In genomic region chr3:184443831-184444230, GRCh38 we compare ENCODE assay signal across 20 cellular contexts.
DNase-seq lines count a peak whose midpoint lies in the region; ATAC-seq and TF ChIP-seq lines count a peak whose summit lies in the region.
"Had no signal": no experiment of that assay in that cellular context is flagged by ENCODE, and none has a peak within 500 bp of the region (broad histone marks: within the 10 kb centered on the region; RNA-seq: fewer than 3 reads in every experiment).

No MANE protein-coding gene starts in this region.

- H3K4me1 ChIP-seq in PC-9 (replicated peaks; ENCODE audit: insufficient read depth) (peaks cover 67% of the 10 kb centered on the region), hepatocyte (ENCODE audit: insufficient read depth) (peaks cover 4% of the 10 kb centered on the region)

- H3F3A ChIP-seq in PC-9 (ENCODE audit: insufficient read depth, low read depth) = peaks cover 47% of the 10 kb centered on the region

- BruUV-seq in PC-9 (replicated peaks; lab: Mats Ljungman, UMichigan) = no TSS peak

- intact Hi-C loops in PC-9 (cut with micrococcal nuclease; ENCODE audit: unreplicated experiment) = no loop called here

- CTCF ChIA-PET in PC-9 (lab: Charles Lee) = interaction anchor here (0.6 to 1.2 kb wide), 6 partner anchors 21 to 538 kb away, joined by 3 to 11 read pairs (median 3); no protein-coding TSS in a partner anchor

- POLR2A ChIA-PET in PC-9 (lab: Charles Lee; ENCODE audit: unreplicated experiment) = no interaction called here

- H3K9me3 ChIP-seq in PC-9 (ENCODE audit: insufficient read depth, low read depth) = no peaks in the 10 kb centered on the region
- H3K9me3 ChIP-seq in hepatocyte (ENCODE audit: low read depth) = no peaks in the 10 kb centered on the region
- H3K9me3 ChIP-seq: A549, SJSA1 had no signal

- peaks cover 6% of the 10 kb centered on the region for H3K27me3 Mint-ChIP-seq in type B pancreatic cell

- WGBS in hepatocyte (ENCODE audit: low lambda C conversion rate, missing lambda C conversion rate) = 85% methylated on average over 5 of the region's 5 CpGs

- H3K4me1 Mint-ChIP-seq in type B pancreatic cell (ENCODE audit: unreplicated experiment) = peaks cover 12% of the 10 kb centered on the region

- no peaks in the 10 kb centered on the region for H3K79me2 ChIP-seq in PC-9 (ENCODE audit: low read depth)
- H3K79me2 ChIP-seq in hepatocyte = no peaks in the 10 kb centered on the region

- no peaks in the 10 kb centered on the region for H3K36me3 ChIP-seq in PC-9 (ENCODE audit: low read depth)
- H3K36me3 ChIP-seq in hepatocyte (replicated peaks; ENCODE audit: insufficient read depth, low read depth) = no peaks in the 10 kb centered on the region
- H3K36me3 ChIP-seq: BLaER1 treated with 17β-estradiol and CSF1 and Interleukin-3, amounts not matched to agents 10 nM and 100 nM; SJSA1 had no signal

- ATAC-seq in GM18502 (IDR thresholded peaks at IDR 0.05; ENCODE audit: poor library complexity, unreplicated experiment) (no peak), GM21576 (IDR thresholded peaks at IDR 0.05; ENCODE audit: unreplicated experiment) (no peak)
- ATAC-seq: A549, K562 had no signal

- peaks cover 5% of the 10 kb centered on the region for H3K9me3 Mint-ChIP-seq in type B pancreatic cell
- H3K9me3 Mint-ChIP-seq: CD4-positive, alpha-beta T cell had no signal

- H3K9me2 ChIP-seq in PC-9 (ENCODE audit: insufficient read depth) (no peaks in the 10 kb centered on the region), hepatocyte (replicated peaks; ENCODE audit: insufficient read depth) (no peaks in the 10 kb centered on the region)

- H3K4me3 Mint-ChIP-seq in type B pancreatic cell = no peak overlapping the region
- H3K4me3 Mint-ChIP-seq: CD4-positive, alpha-beta T cell had no signal

- H3K4me2 ChIP-seq in PC-9 (peak overlapping the region; percentile 49), hepatocyte (no peak overlapping the region)
- H3K4me2 ChIP-seq: A549 had no signal

- H3K36me3 Mint-ChIP-seq in type B pancreatic cell = no peaks in the 10 kb centered on the region

- H3K27ac ChIP-seq in PC-9 (peak overlapping the region; percentile 55), hepatocyte (peak overlapping the region; percentile 60)
- H3K27ac ChIP-seq: A549; BLaER1 treated with 17β-estradiol and CSF1 and Interleukin-3, amounts not matched to agents 10 nM and 100 nM; SJSA1 had no signal

- H3K4me3 ChIP-seq in PC-9 = no peak overlapping the region
- H3K4me3 ChIP-seq in epithelial cell of esophagus (ENCODE audit: low read length) = no peak overlapping the region
- no peak overlapping the region for H3K4me3 ChIP-seq in hepatocyte
- H3K4me3 ChIP-seq: A549; BLaER1 treated with 17β-estradiol and CSF1 and Interleukin-3, amounts not matched to agents 10 nM and 100 nM; K562; SJSA1 had no signal

- H4K20me1 ChIP-seq in PC-9 (ENCODE audit: insufficient read depth) (no peaks in the 10 kb centered on the region), hepatocyte (ENCODE audit: insufficient read depth, poor library complexity, severe bottlenecking) (no peaks in the 10 kb centered on the region)
- H4K20me1 ChIP-seq: BLaER1 treated with 17β-estradiol and CSF1 and Interleukin-3, amounts not matched to agents 10 nM and 100 nM had no signal

- H2AFZ ChIP-seq in PC-9 = no peak overlapping the region
- H2AFZ ChIP-seq in hepatocyte = no peak overlapping the region

- H3K27ac Mint-ChIP-seq in type B pancreatic cell = peak overlapping the region; percentile 88
- H3K27ac Mint-ChIP-seq: CD4-positive, alpha-beta T cell had no signal

- DNase-seq in PC-9 (peak; percentile 66 to 89), epithelial cell of esophagus (ENCODE audit: low read depth) (peak; percentile 85), hepatocyte (ENCODE audit: low spot score) (no peak), type B pancreatic cell (ENCODE audit: extremely low spot score, unreplicated experiment) (no peak), SKM-1 treated with dmso at 0.1 percent for 144 hours (lab: John Stamatoyannopoulos, UW; ENCODE audit: unreplicated experiment) (no peak)
- DNase-seq: AML-193; CD4-positive, alpha-beta T cell; Kasumi-1; NCI-H1092 treated with DMSO at 0.1 percent for 48 hours; NCI-H1436; NCI-H187 treated with DMSO at 0.1 percent for 48 hours; NCI-H2107; NCI-H524 treated with DMSO at 0.1 percent for 48 hours; NCI-H774 had no signal

- no peak for TF ChIP-seq CTCF in PC-9 (conservative IDR thresholded peaks at IDR 0.05)
- TF ChIP-seq CTCF in epithelial cell of esophagus (IDR thresholded peaks at IDR 0.05; ENCODE audit: insufficient read depth, low read depth, low read length, missing control alignments) = no peak
- TF ChIP-seq CTCF in hepatocyte (IDR thresholded peaks at IDR 0.05; ENCODE audit: poor library complexity) = no peak
- TF ChIP-seq CTCF in type B pancreatic cell (conservative IDR thresholded peaks at IDR 0.05) = no peak

- H3K27me3 ChIP-seq in PC-9 (ENCODE audit: insufficient read depth, low read depth) = no peaks in the 10 kb centered on the region
- H3K27me3 ChIP-seq in hepatocyte = no peaks in the 10 kb centered on the region
- H3K27me3 ChIP-seq: BLaER1 treated with 17β-estradiol and CSF1 and Interleukin-3, amounts not matched to agents 10 nM and 100 nM; SJSA1 had no signal

Comparison
In these comparisons a context has a peak if more than half of its experiments do, and no peak if none do; other contexts are left out.
1. DNase-seq: peak in PC-9 (2 of 2) and epithelial cell of esophagus (single experiment); none in hepatocyte (single experiment), type B pancreatic cell (single experiment) and SKM-1 treated with dmso at 0.1 percent for 144 hours (single experiment).